24 cellular contexts compared by ENCODE assay signal in genomic region chr2:105323117-105323516, GRCh38. TPM values are rescaled to one million over a fixed set of nuclear protein-coding genes. Genes with fewer than 3 reads are reported as not detected.
DNase-seq lines count a peak whose midpoint lies in the region; ATAC-seq and TF ChIP-seq lines count a peak whose summit lies in the region.
"Had no signal": no experiment of that assay in that cellular context is flagged by ENCODE, and none has a peak within 500 bp of the region (broad histone marks: within the 10 kb centered on the region; RNA-seq: fewer than 3 reads in every experiment).

No MANE protein-coding gene starts in this region.

- peaks cover 59% of the 10 kb centered on the region for H3K4me1 Mint-ChIP-seq in activated naive CD8-positive, alpha-beta T cell (ENCODE audit: low read depth)
- H3K4me1 Mint-ChIP-seq in mesothelial cell of epicardium (peaks cover 36% of the 10 kb centered on the region), type B pancreatic cell (ENCODE audit: unreplicated experiment) (peaks cover 19% of the 10 kb centered on the region)

- no peaks in the 10 kb centered on the region for H3K27me3 ChIP-seq in BLaER1
- H3K27me3 ChIP-seq: adrenal gland, dorsolateral prefrontal cortex, MG63, pancreas, right lobe of liver, testis had no signal

- peak overlapping the region; percentile 12 for H3K27ac Mint-ChIP-seq in activated naive CD8-positive, alpha-beta T cell
- H3K27ac Mint-ChIP-seq in mesothelial cell of epicardium: peak overlapping the region; percentile 15
- no peak overlapping the region for H3K27ac Mint-ChIP-seq in type B pancreatic cell

- H3K4me3 ChIP-seq in BLaER1: no peak overlapping the region
- H3K4me3 ChIP-seq: adrenal gland, dorsolateral prefrontal cortex, MG63, pancreas, right lobe of liver, testis had no signal

- H3K36me3 ChIP-seq in BLaER1: peaks cover 29% of the 10 kb centered on the region
- H3K36me3 ChIP-seq: adrenal gland, pancreas, right lobe of liver had no signal

- no peaks in the 10 kb centered on the region for H3K9me3 ChIP-seq in BLaER1
- H3K9me3 ChIP-seq: adrenal gland, MG63, pancreas, right lobe of liver, testis had no signal

- peak overlapping the region; percentile 60 for H3K4me2 ChIP-seq in BLaER1

- no peak overlapping the region for H3K9ac ChIP-seq in BLaER1

- peaks cover 43% of the 10 kb centered on the region for H3K4me1 ChIP-seq in BLaER1
- H3K4me1 ChIP-seq: right lobe of liver, testis had no signal

- DNase-seq in mesothelial cell of epicardium (ENCODE audit: low spot score in 2 of 2, unreplicated experiment in 2 of 2) (no peak), type B pancreatic cell (ENCODE audit: extremely low spot score, unreplicated experiment) (no peak), SHP77 (lab: John Stamatoyannopoulos, UW) (no peak), hypothalamus (lab: John Stamatoyannopoulos, UW) (no peak), cortex of kidney (lab: John Stamatoyannopoulos, UW) (no peak)
- DNase-seq: ACHN, adrenal gland, DMS79 treated with DMSO at 0.1 percent for 48 hours, dorsolateral prefrontal cortex, foreskin fibroblast, immature natural killer cell, MG63, naive B cell, NCI-H1436 treated with DMSO at 0.1 percent for 48 hours, NCI-H526 treated with DMSO at 0.1 percent for 48 hours, pancreas, right lobe of liver, T1000, testis had no signal

- H3K9me3 Mint-ChIP-seq in activated naive CD8-positive, alpha-beta T cell (ENCODE audit: low read depth): no peaks in the 10 kb centered on the region
- H3K9me3 Mint-ChIP-seq in mesothelial cell of epicardium (no peaks in the 10 kb centered on the region), type B pancreatic cell (no peaks in the 10 kb centered on the region)
- H3K9me3 Mint-ChIP-seq: immature natural killer cell, naive B cell had no signal

- no peaks in the 10 kb centered on the region for H3K27me3 Mint-ChIP-seq in activated naive CD8-positive, alpha-beta T cell
- H3K27me3 Mint-ChIP-seq in mesothelial cell of epicardium (ENCODE audit: low read depth): no peaks in the 10 kb centered on the region
- H3K27me3 Mint-ChIP-seq in type B pancreatic cell: no peaks in the 10 kb centered on the region
- H3K27me3 Mint-ChIP-seq: naive B cell had no signal

- no peaks in the 10 kb centered on the region for H3K36me3 Mint-ChIP-seq in activated naive CD8-positive, alpha-beta T cell
- H3K36me3 Mint-ChIP-seq in mesothelial cell of epicardium: no peaks in the 10 kb centered on the region
- no peaks in the 10 kb centered on the region for H3K36me3 Mint-ChIP-seq in type B pancreatic cell
- H3K36me3 Mint-ChIP-seq: immature natural killer cell, naive B cell had no signal

- TF ChIP-seq CTCF in mesothelial cell of epicardium (IDR thresholded peaks at IDR 0.05; ENCODE audit: unreplicated experiment) (no peak), type B pancreatic cell (conservative IDR thresholded peaks at IDR 0.05) (no peak)

- peak; percentile 41 for ATAC-seq in GM18511 (IDR thresholded peaks at IDR 0.05; ENCODE audit: unreplicated experiment)
- ATAC-seq: activated CD4-positive, CD25-positive, alpha-beta regulatory T cell treated with anti-CD3 and anti-CD28 coated beads, Interleukin-2, amount 50 U/mL, for 24 hours; HepG2; pancreas; right lobe of liver had no signal

- H4K20me1 ChIP-seq in BLaER1: peaks cover 94% of the 10 kb centered on the region

- no peak overlapping the region for H3K4me3 Mint-ChIP-seq in activated naive CD8-positive, alpha-beta T cell
- H3K4me3 Mint-ChIP-seq in mesothelial cell of epicardium (no peak overlapping the region), type B pancreatic cell (no peak overlapping the region)
- H3K4me3 Mint-ChIP-seq: immature natural killer cell had no signal

- no peak overlapping the region for H3K27ac ChIP-seq in BLaER1
- H3K27ac ChIP-seq: adrenal gland, pancreas, right lobe of liver, testis had no signal

RNA-seq across cellular contexts. Expression of gene TGFBRAP1, which starts 6.4 kb away (rescaled TPM):
- total RNA-seq in mesothelial cell of epicardium (23.3 to 24.1 TPM (median 23.6 TPM) in 3 replicates), type B pancreatic cell (ENCODE audit: low replicate concordance) (15.5 and 17.5 TPM in 2 replicates)

RNA-seq across cellular contexts. Expression of gene C2orf49, which starts 14.2 kb away (rescaled TPM):
- total RNA-seq in mesothelial cell of epicardium (20.7 to 23.3 TPM (median 20.8 TPM) in 3 replicates), type B pancreatic cell (ENCODE audit: low replicate concordance) (23.5 and 25.8 TPM in 2 replicates)
